14 cellular contexts compared by ENCODE assay signal in the genomic region with DNA sequence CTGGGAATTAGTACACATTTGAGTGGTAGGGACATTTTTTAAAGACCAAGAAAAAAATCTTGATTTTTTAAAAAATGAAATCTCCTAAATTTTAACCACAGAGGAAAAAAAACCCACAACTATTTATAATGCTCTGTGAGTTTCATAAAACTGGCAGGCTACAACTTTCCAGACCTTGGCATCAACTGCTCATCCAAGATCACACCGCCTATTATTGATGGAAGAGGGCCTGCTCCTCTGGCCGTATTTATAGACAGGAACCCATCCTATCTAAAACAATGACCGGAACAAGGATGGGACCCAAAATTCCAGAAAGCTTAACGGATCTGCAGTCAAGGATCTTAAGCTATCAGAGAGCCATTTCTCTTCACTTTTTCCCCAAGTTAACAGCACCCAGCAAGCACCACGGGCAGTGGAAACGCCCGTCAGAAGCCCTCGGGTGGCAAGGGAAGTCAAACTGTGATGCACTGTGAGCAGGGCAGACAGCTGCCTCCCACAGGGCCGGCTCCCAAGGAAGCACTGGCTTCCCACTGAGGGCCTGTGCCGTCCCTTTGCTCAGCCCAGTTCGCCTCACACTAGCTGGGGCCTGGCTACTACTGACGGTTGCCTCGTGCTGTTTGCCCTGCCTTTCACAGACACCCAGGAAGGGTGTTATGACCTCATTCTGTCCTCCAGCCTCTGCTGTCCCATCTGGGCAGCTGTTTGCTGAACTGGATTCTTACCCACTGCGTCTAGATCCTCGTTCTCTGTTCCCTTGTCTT.
DNase-seq lines count a peak whose midpoint lies in the region; ATAC-seq and TF ChIP-seq lines count a peak whose summit lies in the region.
"Had no signal": no experiment of that assay in that cellular context is flagged by ENCODE, and none has a peak within 500 bp of the region (broad histone marks: within the 10 kb centered on the region; RNA-seq: fewer than 3 reads in every experiment).

No MANE protein-coding gene starts in this region.

- ATAC-seq in thoracic aorta (ENCODE audit: insufficient number of reproducible peaks, low FRiP score, low read depth), result no peak

- peak overlapping the region; percentile 43 for H3K27ac Mint-ChIP-seq in neural crest cell (ENCODE audit: unreplicated experiment)
- H3K27ac Mint-ChIP-seq: activated CD4-positive, alpha-beta memory T cell treated with anti-CD3 and anti-CD28 coated beads, Interleukin-2, amount 10 ng/mL, durations not matched to agents 7 days and 5 days had no signal

- peaks cover 8% of the 10 kb centered on the region for H3K4me1 Mint-ChIP-seq in neural crest cell

- H3K9me3 Mint-ChIP-seq in neural crest cell, result no peaks in the 10 kb centered on the region
- H3K9me3 Mint-ChIP-seq: activated CD4-positive, alpha-beta memory T cell treated with anti-CD3 and anti-CD28 coated beads, Interleukin-2, amount 10 ng/mL, durations not matched to agents 7 days and 5 days had no signal

- H3K9me3 ChIP-seq in thoracic aorta (no peaks in the 10 kb centered on the region), Peyer's patch (no peaks in the 10 kb centered on the region)
- H3K9me3 ChIP-seq: prostate gland had no signal

- H3K4me1 ChIP-seq in thoracic aorta (ENCODE audit: control insufficient read depth in 1 of 2, low read depth in 2 of 2) (peaks cover 25 to 78% of the 10 kb centered on the region in 2 donors), Peyer's patch (no peaks in the 10 kb centered on the region)
- H3K4me1 ChIP-seq: prostate gland had no signal

- H3K4me3 ChIP-seq in fibroblast of mammary gland (ENCODE audit: control insufficient read depth, low read depth, low read length), result no peak overlapping the region
- peak overlapping the region; percentile 47 for H3K4me3 ChIP-seq in thoracic aorta
- H3K4me3 ChIP-seq in Peyer's patch, result no peak overlapping the region
- H3K4me3 ChIP-seq: prostate gland had no signal

- no peaks in the 10 kb centered on the region for H3K27me3 ChIP-seq in thoracic aorta (replicated peaks; ENCODE audit: insufficient read depth)
- H3K27me3 ChIP-seq in Peyer's patch, result no peaks in the 10 kb centered on the region

- H3K27ac ChIP-seq in thoracic aorta (peak overlapping the region; percentile 89 to 91), Peyer's patch (peak overlapping the region in 2 of 4 donors; percentile 6 to 38)
- H3K27ac ChIP-seq: prostate gland had no signal

- DNase-seq in RPMI7951 (ENCODE audit: low read depth), result peak; percentile 75
- peak; percentile 49 for DNase-seq in fibroblast of mammary gland (ENCODE audit: low read depth)
- no peak for DNase-seq in neural crest cell (ENCODE audit: low read depth, low spot score)
- no peak for DNase-seq in thoracic aorta (ENCODE audit: low spot score)
- DNase-seq in Peyer's patch, result no peak
- DNase-seq in NCI-H510A treated with DMSO at 0.1 percent for 48 hours (lab: John Stamatoyannopoulos, UW), result no peak
- DNase-seq in NCI-H1092 treated with DMSO at 0.1 percent for 48 hours (lab: John Stamatoyannopoulos, UW), result no peak
- no peak for DNase-seq in DMS53 treated with DMSO at 0.1 percent for 48 hours (lab: John Stamatoyannopoulos, UW; ENCODE audit: unreplicated experiment)
- DNase-seq: activated CD4-positive, alpha-beta memory T cell treated with anti-CD3 and anti-CD28 coated beads, Interleukin-2, amount 10 ng/mL, durations not matched to agents 7 days and 5 days; DMS53; Karpas-422; kidney; NCI-H510A had no signal

- TF ChIP-seq CTCF in fibroblast of mammary gland (conservative IDR thresholded peaks at IDR 0.05; ENCODE audit: control insufficient read depth, insufficient read depth, low read depth, low read length), result no peak
- TF ChIP-seq CTCF in neural crest cell (conservative IDR thresholded peaks at IDR 0.05), result no peak
- TF ChIP-seq CTCF in thoracic aorta (IDR thresholded peaks at IDR 0.05), result no peak
- TF ChIP-seq CTCF in Peyer's patch (IDR thresholded peaks at IDR 0.05), result no peak

- H3K36me3 ChIP-seq in thoracic aorta (no peaks in the 10 kb centered on the region), Peyer's patch (peaks cover 0 to 11% (median 0%) of the 10 kb centered on the region in 3 donors)
- H3K36me3 ChIP-seq: prostate gland had no signal

- no peak overlapping the region for H3K4me3 Mint-ChIP-seq in neural crest cell
- H3K4me3 Mint-ChIP-seq: activated CD4-positive, alpha-beta memory T cell treated with anti-CD3 and anti-CD28 coated beads, Interleukin-2, amount 10 ng/mL, durations not matched to agents 7 days and 5 days had no signal

- peaks cover 5% of the 10 kb centered on the region for H3K36me3 Mint-ChIP-seq in neural crest cell (ENCODE audit: low read depth)

- no peaks in the 10 kb centered on the region for H3K27me3 Mint-ChIP-seq in neural crest cell (ENCODE audit: low read depth)
- H3K27me3 Mint-ChIP-seq: activated CD4-positive, alpha-beta memory T cell treated with anti-CD3 and anti-CD28 coated beads, Interleukin-2, amount 10 ng/mL, durations not matched to agents 7 days and 5 days had no signal

- no peak for TF ChIP-seq POLR2A in Peyer's patch (IDR thresholded peaks at IDR 0.05)

Comparison
In these comparisons a context has a peak if more than half of its experiments do, and no peak if none do; other contexts are left out.
1. DNase-seq: peak in RPMI7951 (single experiment) and fibroblast of mammary gland (single experiment); none in neural crest cell (single experiment), thoracic aorta (single experiment), Peyer's patch (0 of 3), NCI-H510A treated with DMSO at 0.1 percent for 48 hours (single experiment), NCI-H1092 treated with DMSO at 0.1 percent for 48 hours (single experiment) and DMS53 treated with DMSO at 0.1 percent for 48 hours (single experiment).